ENCODE assay signal across 8 cellular contexts in genomic region chr7:120996333-120996982, GRCh38. TPM values are rescaled to one million over a fixed set of nuclear protein-coding genes. Genes with fewer than 3 reads are reported as not detected.
DNase-seq lines count a peak whose midpoint lies in the region; TF ChIP-seq lines count a peak whose summit lies in the region.

No MANE protein-coding gene starts in this region.

- H3K9me3 ChIP-seq in Karpas-422 (ENCODE audit: low read length) (no peaks in the 10 kb centered on the region), adipocyte (ENCODE audit: control insufficient read depth, low read length) (no peaks in the 10 kb centered on the region), thyroid gland (no peaks in the 10 kb centered on the region)

- no peaks in the 10 kb centered on the region for H3K36me3 ChIP-seq in Karpas-422 (ENCODE audit: insufficient read depth, low read length)
- no peaks in the 10 kb centered on the region for H3K36me3 ChIP-seq in adipocyte (ENCODE audit: control insufficient read depth, insufficient read depth, low read length, severe bottlenecking)
- no peaks in the 10 kb centered on the region for H3K36me3 ChIP-seq in thyroid gland

- no peak overlapping the region for H2AFZ ChIP-seq in Karpas-422 (ENCODE audit: low read length)

- H3K27ac ChIP-seq in Karpas-422 (ENCODE audit: low read length), result no peak overlapping the region
- H3K27ac ChIP-seq in thyroid gland, result no peak overlapping the region

- TF ChIP-seq POLR2A in thyroid gland (IDR thresholded peaks at IDR 0.05), result no peak

- H3K27me3 ChIP-seq in Karpas-422 (ENCODE audit: low read length) (no peaks in the 10 kb centered on the region), adipocyte (replicated peaks; ENCODE audit: control insufficient read depth, insufficient read depth, low read length) (no peaks in the 10 kb centered on the region), thyroid gland (no peaks in the 10 kb centered on the region)

- H3K9ac ChIP-seq in Karpas-422 (ENCODE audit: low read length) (no peak overlapping the region), adipocyte (ENCODE audit: low read length) (no peak overlapping the region)

- H3K4me1 ChIP-seq in Karpas-422 (ENCODE audit: low read length) (peaks cover 20% of the 10 kb centered on the region), adipocyte (ENCODE audit: control insufficient read depth, insufficient read depth, low read length) (peaks cover 51% of the 10 kb centered on the region), thyroid gland (no peaks in the 10 kb centered on the region)

- DNase-seq in stimulated activated CD4-positive, alpha-beta T cell treated with anti-CD3 and anti-CD28 coated beads, Interleukin-4, amount 100 ng/mL, for 24 hours, result peak; percentile 10
- DNase-seq in stimulated activated CD4-positive, alpha-beta T cell treated with anti-CD3 and anti-CD28 coated beads, Interleukin-1b, Interleukin-23, amount 100 ng/mL, for 48 hours, result no peak
- DNase-seq in Karpas-422 (peak; percentile 73), adipocyte (ENCODE audit: low read depth) (peak; percentile 93), hepatic stellate cell (ENCODE audit: low spot score) (peak; percentile 42), thyroid gland (peak; percentile 37 to 49), OCI-M2 (lab: John Stamatoyannopoulos, UW; ENCODE audit: unreplicated experiment) (no peak)
- no peak for DNase-seq in NK-92 treated with Interleukin-12 subunit alpha and Interleukin-12 subunit beta, amount 100 ng/mL, for 24 hours (lab: John Stamatoyannopoulos, UW)

- no peaks in the 10 kb centered on the region for H3K9me2 ChIP-seq in Karpas-422 (replicated peaks; ENCODE audit: insufficient read depth, low read length)

- no peak for TF ChIP-seq CTCF in thyroid gland (IDR thresholded peaks at IDR 0.05)

- no peaks in the 10 kb centered on the region for H3K79me2 ChIP-seq in Karpas-422 (ENCODE audit: low read length)

- 93 to 96% methylated on average over 2 of the region's 2 CpGs for whole genome bisulfite sequencing in thyroid gland, 2 donors

- intact Hi-C loops in thyroid gland (cut with DNase I), result no loop called here

- H3K4me3 ChIP-seq in Karpas-422 (ENCODE audit: low read length) (no peak overlapping the region), adipocyte (ENCODE audit: low read length) (no peak overlapping the region), thyroid gland (replicated peaks in 1 of 3) (no peak overlapping the region)

- H4K20me1 ChIP-seq in Karpas-422 (ENCODE audit: insufficient read depth, low read depth, low read length), result no peaks in the 10 kb centered on the region

- H3K4me2 ChIP-seq in Karpas-422 (ENCODE audit: low read depth, low read length, poor library complexity, severe bottlenecking), result peak overlapping the region; percentile 43

RNA-seq across cellular contexts. Expression of gene CPED1, which starts 7.9 kb away (rescaled TPM):
- total RNA-seq in Karpas-422 (2014; rRNA removed; shearing (Covaris generic); ENCODE audit: low replicate concordance), result 0.04 and 1.2 TPM in 2 replicates
- total RNA-seq in thyroid gland, result 10 to 100 TPM in 2 of 4 donors, 1 to 10 TPM in 2; 7.4 to 19.6 (median 11.4) TPM

RNA-seq across cellular contexts. Expression of gene ING3, which starts 45.9 kb away (rescaled TPM):
- total RNA-seq in Karpas-422 (2014; rRNA removed; shearing (Covaris generic); ENCODE audit: low replicate concordance), result 8.7 and 20.2 TPM in 2 replicates
- total RNA-seq in thyroid gland, result 10 to 100 TPM; 23.7 to 40.8 (median 37.1) TPM

Comparison
In these comparisons a context has a peak if more than half of its experiments do, and no peak if none do; other contexts are left out.
1. DNase-seq: peak in stimulated activated CD4-positive, alpha-beta T cell treated with anti-CD3 and anti-CD28 coated beads, Interleukin-4, amount 100 ng/mL, for 24 hours (single experiment), Karpas-422 (single experiment), adipocyte (single experiment), hepatic stellate cell (single experiment) and thyroid gland (2 of 2); none in stimulated activated CD4-positive, alpha-beta T cell treated with anti-CD3 and anti-CD28 coated beads, Interleukin-1b, Interleukin-23, amount 100 ng/mL, for 48 hours (single experiment), OCI-M2 (single experiment) and NK-92 treated with Interleukin-12 subunit alpha and Interleukin-12 subunit beta, amount 100 ng/mL, for 24 hours (single experiment).